In genomic region chr2:210224660-210225460, GRCh38 we compare ENCODE assay signal across 1 cellular context.
TF ChIP-seq lines count a peak whose summit lies in the region.

ACADL (minus strand) TSS chr2:210225447; CDS start chr2:210225263, 184 bp downstream.

TF ChIP-seq in HEK293, 187 proteins besides CTCF, POLR2A, EP300 and RAD21 (continued from another document and continues in another):
- TF ChIP-seq ZNF18 (tag by site-specific recombination; IDR thresholded peaks at IDR 0.05), result no peak
- peak; percentile 55; the same call in 1 of the 2 replicates for TF ChIP-seq SCRT1 (tag by site-specific recombination; IDR thresholded peaks at IDR 0.05; ENCODE audit: borderline replicate concordance)
- 0 out of 2 replicates have a peak, but pooled peaks have one; percentile 37 for TF ChIP-seq KLF9 (tag by site-specific recombination; IDR thresholded peaks at IDR 0.05; ENCODE audit: low read depth)
- no peak for TF ChIP-seq ZNF202 (tag by site-specific recombination; IDR thresholded peaks at IDR 0.05; ENCODE audit: borderline replicate concordance)
- peak; percentile 73; the same call in 1 of the 2 replicates for TF ChIP-seq GLIS2 (tag by site-specific recombination; IDR thresholded peaks at IDR 0.05)
- no peak for TF ChIP-seq ZNF621 (tag by site-specific recombination; IDR thresholded peaks at IDR 0.05)
- peak; percentile 95 for TF ChIP-seq SCRT2 (tag by site-specific recombination; IDR thresholded peaks at IDR 0.05)
- TF ChIP-seq ZNF510 (tag by site-specific recombination; IDR thresholded peaks at IDR 0.05; ENCODE audit: insufficient replicate concordance), result no peak
- TF ChIP-seq ZSCAN30 (tag by site-specific recombination; IDR thresholded peaks at IDR 0.05), result 0 out of 2 replicates have a peak, but pooled peaks have one; percentile 71
- TF ChIP-seq ZNF138 (tag by site-specific recombination; IDR thresholded peaks at IDR 0.05; ENCODE audit: borderline replicate concordance), result no peak
- TF ChIP-seq ZBTB20 (tag by site-specific recombination; IDR thresholded peaks at IDR 0.05), result peak; percentile 93
- 0 out of 2 replicates have a peak, but pooled peaks have one; percentile 80 for TF ChIP-seq ZNF777 (tag by site-specific recombination; IDR thresholded peaks at IDR 0.05; ENCODE audit: borderline replicate concordance)
- TF ChIP-seq ZNF529 (tag by site-specific recombination; IDR thresholded peaks at IDR 0.05; ENCODE audit: insufficient replicate concordance), result no peak
- TF ChIP-seq SP3 (tag by site-specific recombination; IDR thresholded peaks at IDR 0.05), result no peak
- no peak for TF ChIP-seq ZNF560 (tag by site-specific recombination; IDR thresholded peaks at IDR 0.05; ENCODE audit: borderline replicate concordance)
- no peak for TF ChIP-seq OSR2 (tag by site-specific recombination; IDR thresholded peaks at IDR 0.05)
- peak; percentile 86 for TF ChIP-seq ZBTB26 (tag by site-specific recombination; optimal IDR thresholded peaks at IDR 0.05)
- peak; percentile 73; the same call in 1 of the 2 replicates for TF ChIP-seq ZBTB11 (tag by site-specific recombination; conservative IDR thresholded peaks at IDR 0.05; ENCODE audit: low read depth)
- no peak for TF ChIP-seq ZNF174 (tag by site-specific recombination; IDR thresholded peaks at IDR 0.05)
- no peak for TF ChIP-seq ZFP41 (tag by site-specific recombination; IDR thresholded peaks at IDR 0.05; ENCODE audit: borderline replicate concordance)
- TF ChIP-seq ZNF571 (tag by site-specific recombination; IDR thresholded peaks at IDR 0.05), result no peak
- no peak for TF ChIP-seq BCL11B (tag by site-specific recombination; IDR thresholded peaks at IDR 0.05; ENCODE audit: low read depth)
- no peak for TF ChIP-seq GLI4 (tag by site-specific recombination; IDR thresholded peaks at IDR 0.05)
- no peak for TF ChIP-seq ZNF248 (tag by site-specific recombination; IDR thresholded peaks at IDR 0.05)
- TF ChIP-seq ZNF114 (tag by site-specific recombination; IDR thresholded peaks at IDR 0.05), result no peak
- TF ChIP-seq ZEB2 (tag by site-specific recombination; IDR thresholded peaks at IDR 0.05), result peak; percentile 35; the same call in 1 of the 2 replicates
- TF ChIP-seq ZNF391 (tag by site-specific recombination; IDR thresholded peaks at IDR 0.05; ENCODE audit: borderline replicate concordance, low read depth), result no peak
- TF ChIP-seq ZSCAN23 (tag by site-specific recombination; IDR thresholded peaks at IDR 0.05), result no peak
- TF ChIP-seq SP2 (tag by site-specific recombination; IDR thresholded peaks at IDR 0.05), result 0 out of 2 replicates have a peak, but pooled peaks have one; percentile 12
- TF ChIP-seq REPIN1 (tag by site-specific recombination; IDR thresholded peaks at IDR 0.05; ENCODE audit: low read depth), result no peak
- peak; percentile 67; the same call in 1 of the 2 replicates for TF ChIP-seq ZBTB48 (tag by site-specific recombination; IDR thresholded peaks at IDR 0.05)
- TF ChIP-seq ZNF121 (tag by site-specific recombination; IDR thresholded peaks at IDR 0.05), result peak; percentile 41; the same call in 1 of the 2 replicates
- no peak for TF ChIP-seq ZNF133 (tag by site-specific recombination; IDR thresholded peaks at IDR 0.05)
- TF ChIP-seq ZIC2 (tag by site-specific recombination; IDR thresholded peaks at IDR 0.05), result peak; percentile 37; the same call in 1 of the 2 replicates
- no peak for TF ChIP-seq ZNF558 (tag by site-specific recombination; IDR thresholded peaks at IDR 0.05)
- TF ChIP-seq ZNF23 (tag by site-specific recombination; IDR thresholded peaks at IDR 0.05; ENCODE audit: borderline replicate concordance), result no peak
- TF ChIP-seq PRDM2 (tag by site-specific recombination; IDR thresholded peaks at IDR 0.05; ENCODE audit: borderline replicate concordance), result no peak
- TF ChIP-seq ZNF76 (tag by site-specific recombination; IDR thresholded peaks at IDR 0.05; ENCODE audit: borderline replicate concordance, low read depth), result peak; percentile 53; the same call in 1 of the 2 replicates
- TF ChIP-seq ZNF747 (tag by site-specific recombination; IDR thresholded peaks at IDR 0.05), result no peak
- no peak for TF ChIP-seq ZNF518A (tag by site-specific recombination; conservative IDR thresholded peaks at IDR 0.05; ENCODE audit: low read depth)
- TF ChIP-seq ZNF791 (tag by site-specific recombination; IDR thresholded peaks at IDR 0.05), result no peak
- TF ChIP-seq ZNF561 (tag by site-specific recombination; IDR thresholded peaks at IDR 0.05; ENCODE audit: borderline replicate concordance), result no peak; the same call in 1 of the 2 replicates
- no peak for TF ChIP-seq ZNF664 (tag by site-specific recombination; IDR thresholded peaks at IDR 0.05)
- TF ChIP-seq ZNF366 (tag by site-specific recombination; conservative IDR thresholded peaks at IDR 0.05), result no peak
- 0 out of 2 replicates have a peak, but pooled peaks have one; percentile 55 for TF ChIP-seq ZNF449 (tag by site-specific recombination; IDR thresholded peaks at IDR 0.05)
- no peak for TF ChIP-seq ZNF776 (tag by site-specific recombination; IDR thresholded peaks at IDR 0.05; ENCODE audit: borderline replicate concordance)
- TF ChIP-seq ZNF274 (IDR thresholded peaks at IDR 0.05; ENCODE audit: low read length), result no peak
- no peak for TF ChIP-seq ZNF274 (tag by site-specific recombination; IDR thresholded peaks at IDR 0.05; ENCODE audit: borderline replicate concordance)
